ENCODE assay signal across 8 cellular contexts in genomic region chr20:44966030-44966961, GRCh38. TPM values are rescaled to one million over a fixed set of nuclear protein-coding genes. Genes with fewer than 3 reads are reported as not detected.
DNase-seq lines count a peak whose midpoint lies in the region; ATAC-seq lines count a peak whose summit lies in the region.

Gene STK4, plus strand, starts transcription at chr20:44966512. Its CDS starts 57 bp downstream, at chr20:44966569.

- DNase-seq in NCI-H526 treated with DMSO at 0.1 percent for 48 hours (lab: John Stamatoyannopoulos, UW) (peak; percentile 89), cortex of kidney (lab: John Stamatoyannopoulos, UW) (peak; percentile 59), left lobe of liver (ENCODE audit: low spot score) (peak; percentile 96)
- peak; percentile 95 for DNase-seq in activated CD4-positive, alpha-beta T cell treated with anti-CD3 and anti-CD28 coated beads, Interleukin-2, amount 10 ng/mL, durations not matched to agents 7 days and 5 days
- DNase-seq in stimulated activated CD4-positive, alpha-beta T cell treated with anti-CD3 and anti-CD28 coated beads, Interleukin-2, amount 100 ng/mL, for 48 hours, result peak; percentile 93 to 95

- H3K36me3 ChIP-seq in BLaER1 treated with 17β-estradiol and CSF1 and Interleukin-3, amounts not matched to agents 10 nM and 100 nM, result peaks cover 0 to 8% (median 0%) of the 10 kb centered on the region in 11 experiments; a peak in 1 of 22 replicates

- peak within 1 kb of the TSS; percentile 94 for H3K4me3 Mint-ChIP-seq in activated CD4-positive, alpha-beta T cell treated with anti-CD3 and anti-CD28 coated beads, Interleukin-2, amount 10 ng/mL, durations not matched to agents 7 days and 5 days

- ATAC-seq in GM19324 (IDR thresholded peaks at IDR 0.05; ENCODE audit: low FRiP score, unreplicated experiment), result peak; percentile 77
- peak; percentile 36 for ATAC-seq in HG03469 (IDR thresholded peaks at IDR 0.05; ENCODE audit: unreplicated experiment)
- peak; percentile 98 for ATAC-seq in left lobe of liver

- CTCF ChIA-PET in activated CD4-positive, alpha-beta T cell treated with anti-CD3 and anti-CD28 coated beads, Interleukin-2, amount 10 ng/mL, durations not matched to agents 7 days and 5 days (lab: Charles Lee), result interaction anchor here (1.0 to 1.7 kb wide), 3 partner anchors 8 to 20 kb away, joined by 3 to 13 read pairs (median 6); no protein-coding TSS in a partner anchor

- H3K4me3 ChIP-seq in BLaER1 treated with 17β-estradiol and CSF1 and Interleukin-3, amounts not matched to agents 10 nM and 100 nM, result peak within 1 kb of the TSS; percentile 90 to 98 (median 94)

- POLR2A ChIA-PET in activated CD4-positive, alpha-beta T cell treated with anti-CD3 and anti-CD28 coated beads, Interleukin-2, amount 10 ng/mL, durations not matched to agents 7 days and 5 days (lab: Charles Lee), result no interaction called here

- H3K27ac Mint-ChIP-seq in activated CD4-positive, alpha-beta T cell treated with anti-CD3 and anti-CD28 coated beads, Interleukin-2, amount 10 ng/mL, durations not matched to agents 7 days and 5 days, result peak within 1 kb of the TSS; percentile 96

- peak within 1 kb of the TSS; percentile 76 to 87 (median 82) for H3K27ac ChIP-seq in BLaER1 treated with 17β-estradiol and CSF1 and Interleukin-3, amounts not matched to agents 10 nM and 100 nM

- H3K9me3 Mint-ChIP-seq in activated CD4-positive, alpha-beta T cell treated with anti-CD3 and anti-CD28 coated beads, Interleukin-2, amount 10 ng/mL, durations not matched to agents 7 days and 5 days, result peaks cover 2% of the 10 kb centered on the region

- peaks cover 0 to 31% (median 19%) of the 10 kb centered on the region in 11 experiments; a peak in 12 of 22 replicates for H4K20me1 ChIP-seq in BLaER1 treated with 17β-estradiol and CSF1 and Interleukin-3, amounts not matched to agents 10 nM and 100 nM

- H3K4me2 ChIP-seq in BLaER1 treated with 17β-estradiol and CSF1 and Interleukin-3, amounts not matched to agents 10 nM and 100 nM, result peak within 1 kb of the TSS; percentile 92 to 98 (median 94)

- peaks cover 45 to 58% (median 52%) of the 10 kb centered on the region in 10 experiments for H3K4me1 ChIP-seq in BLaER1 treated with 17β-estradiol and CSF1 and Interleukin-3, amounts not matched to agents 10 nM and 100 nM

- H3K4me1 Mint-ChIP-seq in activated CD4-positive, alpha-beta T cell treated with anti-CD3 and anti-CD28 coated beads, Interleukin-2, amount 10 ng/mL, durations not matched to agents 7 days and 5 days, result peaks cover 62% of the 10 kb centered on the region

- no peaks in the 10 kb centered on the region for H3K9me3 ChIP-seq in BLaER1 treated with 17β-estradiol and CSF1 and Interleukin-3, amounts not matched to agents 10 nM and 100 nM (replicated peaks in 1 of 11)

- H3K27me3 ChIP-seq in BLaER1 treated with 17β-estradiol and CSF1 and Interleukin-3, amounts not matched to agents 10 nM and 100 nM, result no peaks in the 10 kb centered on the region

- H3K36me3 Mint-ChIP-seq in activated CD4-positive, alpha-beta T cell treated with anti-CD3 and anti-CD28 coated beads, Interleukin-2, amount 10 ng/mL, durations not matched to agents 7 days and 5 days (ENCODE audit: low read depth), result peaks cover 43% of the 10 kb centered on the region

- no peaks in the 10 kb centered on the region for H3K27me3 Mint-ChIP-seq in activated CD4-positive, alpha-beta T cell treated with anti-CD3 and anti-CD28 coated beads, Interleukin-2, amount 10 ng/mL, durations not matched to agents 7 days and 5 days

- H3K9ac ChIP-seq in BLaER1 treated with 17β-estradiol and CSF1 and Interleukin-3, amounts not matched to agents 10 nM and 100 nM, result peak within 1 kb of the TSS; percentile 83 to 89 (median 88)

RNA-seq across cellular contexts. Expression of gene STK4, which starts in this region (rescaled TPM):
- total RNA-seq in activated CD4-positive, alpha-beta T cell treated with anti-CD3 and anti-CD28 coated beads, Interleukin-2, amount 10 ng/mL, durations not matched to agents 7 days and 5 days, result 100 to 1,000 TPM; 201 to 229 TPM
- total RNA-seq in left lobe of liver, result 10.0 TPM

Comparison
In these comparisons a context has a peak if more than half of its experiments do, and no peak if none do; other contexts are left out.
1. Peak in every context shown above with its lines: DNase-seq, ATAC-seq, H3K4me3 ChIP-seq and H3K27ac ChIP-seq.
2. RNA of gene STK4 (total RNA-seq): 201 to 229 TPM in activated CD4-positive, alpha-beta T cell treated with anti-CD3 and anti-CD28 coated beads, Interleukin-2, amount 10 ng/mL, durations not matched to agents 7 days and 5 days; 10.0 TPM in left lobe of liver (single experiment); every median in the first group is over 10 times any median in the second.
3. ATAC-seq: peak in every context shown above with its lines; median percentile 98 in left lobe of liver; 77 in GM19324; 36 in HG03469.